10 cellular contexts compared by ENCODE assay signal in genomic region chr3:44468572-44469520, GRCh38. TPM values are rescaled to one million over a fixed set of nuclear protein-coding genes. Genes with fewer than 3 reads are reported as not detected.
A peak's percentile ranks its signal among the peaks of the same experiment; 100 is the strongest.
DNase-seq lines count a peak whose midpoint lies in the region; ATAC-seq and TF ChIP-seq lines count a peak whose summit lies in the region.
"Had no signal": no experiment of that assay in that cellular context is flagged by ENCODE, and none has a peak within 500 bp of the region (broad histone marks: within the 10 kb centered on the region; RNA-seq: fewer than 3 reads in every experiment).

No MANE protein-coding gene starts in this region.

- H3K4me3 ChIP-seq in adipocyte (ENCODE audit: low read length) (no peak overlapping the region), kidney epithelial cell (ENCODE audit: low read depth, low read length) (no peak overlapping the region), tibial nerve (no peak overlapping the region)
- H3K4me3 ChIP-seq: thoracic aorta had no signal

- peaks cover 11% of the 10 kb centered on the region for H3K4me1 Mint-ChIP-seq in activated naive CD4-positive, alpha-beta T cell treated with anti-CD3 and anti-CD28 coated beads, Interleukin-2, amount 10 ng/mL, durations not matched to agents 7 days and 5 days

- peak in 1 of 2 donors; percentile 7 for DNase-seq in activated naive CD4-positive, alpha-beta T cell treated with anti-CD3 and anti-CD28 coated beads, Interleukin-2, amount 50 U/mL, for 72 hours (ENCODE audit: low spot score in 2 of 2)
- no peak for DNase-seq in activated naive CD4-positive, alpha-beta T cell treated with anti-CD3 and anti-CD28 coated beads, Interleukin-2, amount 10 ng/mL, durations not matched to agents 7 days and 5 days
- DNase-seq in adipocyte (ENCODE audit: low read depth) (peak; percentile 6), kidney epithelial cell (ENCODE audit: low read depth) (peak; percentile 19), tibial nerve (ENCODE audit: low spot score in 2 of 2) (no peak), activated gamma-delta T cell treated with Interleukin-2 at 50 U/mL for 16 hours (no peak)
- peak; percentile 67 for DNase-seq in stimulated activated CD8-positive, alpha-beta memory T cell treated with anti-CD3 and anti-CD28 coated beads, Interleukin-4, amount 100 ng/mL, for 48 hours

- TF ChIP-seq CTCF in kidney epithelial cell (IDR thresholded peaks at IDR 0.05; ENCODE audit: insufficient read depth, low read length, poor library complexity, severe bottlenecking) (no peak), tibial nerve (IDR thresholded peaks at IDR 0.05) (no peak)

- H3K27me3 ChIP-seq in adipocyte (replicated peaks; ENCODE audit: control insufficient read depth, insufficient read depth, low read length) (no peaks in the 10 kb centered on the region), kidney epithelial cell (ENCODE audit: control insufficient read depth, insufficient read depth, low read length) (no peaks in the 10 kb centered on the region), tibial nerve (no peaks in the 10 kb centered on the region)

- no peak for TF ChIP-seq POLR2A in tibial nerve (IDR thresholded peaks at IDR 0.05)

- CTCF ChIA-PET in activated naive CD4-positive, alpha-beta T cell treated with anti-CD3 and anti-CD28 coated beads, Interleukin-2, amount 10 ng/mL, durations not matched to agents 7 days and 5 days (lab: Charles Lee) = interaction anchor here (0.6 kb wide), 1 partner anchor 30 kb away, joined by 3 read pairs; no protein-coding TSS in a partner anchor

- peak; percentile 50 to 63 for ATAC-seq in activated naive CD4-positive, alpha-beta T cell treated with anti-CD3 and anti-CD28 coated beads, Interleukin-2, amount 50 U/mL, for 72 hours
- no peak for ATAC-seq in HG02642 (IDR thresholded peaks at IDR 0.05; ENCODE audit: poor library complexity, unreplicated experiment)
- ATAC-seq: Panc1 had no signal

- no peak overlapping the region for H3K9ac ChIP-seq in adipocyte (ENCODE audit: low read length)

- H3K9me3 ChIP-seq in adipocyte (ENCODE audit: control insufficient read depth, low read length) = no peaks in the 10 kb centered on the region
- no peaks in the 10 kb centered on the region for H3K9me3 ChIP-seq in tibial nerve
- H3K9me3 ChIP-seq: thoracic aorta had no signal

- H3K27ac ChIP-seq in tibial nerve = no peak overlapping the region
- H3K27ac ChIP-seq: thoracic aorta had no signal

- H3K36me3 ChIP-seq in adipocyte (ENCODE audit: control insufficient read depth, insufficient read depth, low read length, severe bottlenecking) (peaks cover 20% of the 10 kb centered on the region), kidney epithelial cell (ENCODE audit: control insufficient read depth, insufficient read depth, low read length) (peaks cover under 1% of the 10 kb centered on the region), tibial nerve (peaks cover 0 to 37% (median 0%) of the 10 kb centered on the region in 3 donors)

- no peak overlapping the region for H3K4me3 Mint-ChIP-seq in activated naive CD4-positive, alpha-beta T cell treated with anti-CD3 and anti-CD28 coated beads, Interleukin-2, amount 10 ng/mL, durations not matched to agents 7 days and 5 days

- no peak for TF ChIP-seq EP300 in tibial nerve (IDR thresholded peaks at IDR 0.05)

- peak overlapping the region; percentile 6 to 74 for H3K27ac Mint-ChIP-seq in activated naive CD4-positive, alpha-beta T cell treated with anti-CD3 and anti-CD28 coated beads, Interleukin-2, amount 50 U/mL, for 72 hours
- H3K27ac Mint-ChIP-seq in activated naive CD4-positive, alpha-beta T cell treated with anti-CD3 and anti-CD28 coated beads, Interleukin-2, amount 10 ng/mL, durations not matched to agents 7 days and 5 days = no peak overlapping the region

- 60 to 61% methylated on average over 10 of the region's 10 CpGs for WGBS in tibial nerve, 2 donors

- H3K9me3 Mint-ChIP-seq in activated naive CD4-positive, alpha-beta T cell treated with anti-CD3 and anti-CD28 coated beads, Interleukin-2, amount 50 U/mL, for 72 hours = no peaks in the 10 kb centered on the region
- H3K9me3 Mint-ChIP-seq in activated naive CD4-positive, alpha-beta T cell treated with anti-CD3 and anti-CD28 coated beads, Interleukin-2, amount 10 ng/mL, durations not matched to agents 7 days and 5 days = no peaks in the 10 kb centered on the region

- H3K4me1 ChIP-seq in adipocyte (ENCODE audit: control insufficient read depth, insufficient read depth, low read length) = peaks cover 4% of the 10 kb centered on the region
- H3K4me1 ChIP-seq in tibial nerve = peaks cover 0 to 7% (median 0%) of the 10 kb centered on the region in 4 donors

- H3K27me3 Mint-ChIP-seq in activated naive CD4-positive, alpha-beta T cell treated with anti-CD3 and anti-CD28 coated beads, Interleukin-2, amount 10 ng/mL, durations not matched to agents 7 days and 5 days = no peaks in the 10 kb centered on the region

- peaks cover 0 to 44% of the 10 kb centered on the region in 2 donors for H3K36me3 Mint-ChIP-seq in activated naive CD4-positive, alpha-beta T cell treated with anti-CD3 and anti-CD28 coated beads, Interleukin-2, amount 50 U/mL, for 72 hours
- H3K36me3 Mint-ChIP-seq in activated naive CD4-positive, alpha-beta T cell treated with anti-CD3 and anti-CD28 coated beads, Interleukin-2, amount 10 ng/mL, durations not matched to agents 7 days and 5 days = peaks cover 45% of the 10 kb centered on the region

RNA-seq across cellular contexts. Expression of gene ZNF445, which starts 8.6 kb away (rescaled TPM):
- total RNA-seq in activated naive CD4-positive, alpha-beta T cell treated with anti-CD3 and anti-CD28 coated beads, Interleukin-2, amount 50 U/mL, for 72 hours = 10 to 100 TPM in 1 of 2 donors, 1 to 10 TPM in 1; 9.5 to 20.9 TPM
- total RNA-seq in kidney epithelial cell (5.8 and 6.3 TPM in 2 replicates), tibial nerve (10 to 100 TPM in 3 of 4 donors, 1 to 10 TPM in 1; 9.6 to 15.7 (median 13.6) TPM)

Comparison
In these comparisons a context has a peak if more than half of its experiments do, and no peak if none do; other contexts are left out.
1. DNase-seq: peak in adipocyte (single experiment), kidney epithelial cell (single experiment) and stimulated activated CD8-positive, alpha-beta memory T cell treated with anti-CD3 and anti-CD28 coated beads, Interleukin-4, amount 100 ng/mL, for 48 hours (single experiment); none in activated naive CD4-positive, alpha-beta T cell treated with anti-CD3 and anti-CD28 coated beads, Interleukin-2, amount 10 ng/mL, durations not matched to agents 7 days and 5 days (single experiment), tibial nerve (0 of 2) and activated gamma-delta T cell treated with Interleukin-2 at 50 U/mL for 16 hours (single experiment).